ENCODE assay signal across 14 cellular contexts in genomic region chr2:157487747-157488146, GRCh38. TPM values are rescaled to one million over a fixed set of nuclear protein-coding genes. Genes with fewer than 3 reads are reported as not detected.
"Had no signal": no experiment of that assay in that cellular context is flagged by ENCODE, and none has a peak within 500 bp of the region (broad histone marks: within the 10 kb centered on the region; RNA-seq: fewer than 3 reads in every experiment).

No MANE protein-coding gene starts in this region.

- H3K27ac Mint-ChIP-seq: memory B cell, neural progenitor cell had no signal

- H3K36me3 Mint-ChIP-seq: memory B cell, neural progenitor cell had no signal

- H3K4me2 ChIP-seq: neural progenitor cell had no signal

- H3K9me3 Mint-ChIP-seq: memory B cell, neural progenitor cell had no signal

- DNase-seq: activated CD4-positive, alpha-beta T cell treated with anti-CD3 and anti-CD28 coated beads, Interleukin-2, amount 50 U/mL, for 1 hour; activated CD8-positive, alpha-beta memory T cell treated with anti-CD3 and anti-CD28 coated beads, Interleukin-2, amount 10 ng/mL, durations not matched to agents 7 days and 5 days; foreskin melanocyte; heart right ventricle; left lung; pancreas; SJCRH30; stimulated activated CD4-positive, alpha-beta T cell treated with anti-CD3 and anti-CD28 coated beads, Interleukin-4, amount 100 ng/mL, for 1 hour; stimulated activated CD8-positive, alpha-beta memory T cell treated with anti-CD3 and anti-CD28 coated beads, Interleukin-4, amount 100 ng/mL, for 48 hours; thyroid gland; WERI-Rb-1 had no signal

- H3K36me3 ChIP-seq: cardiac muscle cell, heart right ventricle, left lung, neural progenitor cell, pancreas, SJCRH30, thyroid gland, WERI-Rb-1 had no signal

- H3K27ac ChIP-seq: cardiac muscle cell, heart right ventricle, left lung, neural progenitor cell, SJCRH30, thyroid gland, WERI-Rb-1 had no signal

- H2AFZ ChIP-seq: neural progenitor cell had no signal

- H3K27me3 Mint-ChIP-seq: activated CD8-positive, alpha-beta memory T cell treated with anti-CD3 and anti-CD28 coated beads, Interleukin-2, amount 10 ng/mL, durations not matched to agents 7 days and 5 days; memory B cell had no signal

- H3K4me3 ChIP-seq: cardiac muscle cell, heart right ventricle, left lung, neural progenitor cell, pancreas, SJCRH30, thyroid gland had no signal

- ATAC-seq: activated CD8-positive, alpha-beta memory T cell treated with anti-CD3 and anti-CD28 coated beads, Interleukin-2, amount 10 ng/mL, durations not matched to agents 7 days and 5 days; heart right ventricle had no signal

- H3K4me3 Mint-ChIP-seq: activated CD8-positive, alpha-beta memory T cell treated with anti-CD3 and anti-CD28 coated beads, Interleukin-2, amount 10 ng/mL, durations not matched to agents 7 days and 5 days; memory B cell; neural progenitor cell had no signal

- H3K9me3 ChIP-seq: heart right ventricle, left lung, pancreas, SJCRH30, thyroid gland had no signal

- H3K4me1 ChIP-seq: heart right ventricle, left lung, SJCRH30, thyroid gland had no signal

RNA-seq across cellular contexts. Expression of gene CYTIP, which starts 43.9 kb away (rescaled TPM):
- total RNA-seq: cardiac muscle cell had no signal
